In the genomic region with DNA sequence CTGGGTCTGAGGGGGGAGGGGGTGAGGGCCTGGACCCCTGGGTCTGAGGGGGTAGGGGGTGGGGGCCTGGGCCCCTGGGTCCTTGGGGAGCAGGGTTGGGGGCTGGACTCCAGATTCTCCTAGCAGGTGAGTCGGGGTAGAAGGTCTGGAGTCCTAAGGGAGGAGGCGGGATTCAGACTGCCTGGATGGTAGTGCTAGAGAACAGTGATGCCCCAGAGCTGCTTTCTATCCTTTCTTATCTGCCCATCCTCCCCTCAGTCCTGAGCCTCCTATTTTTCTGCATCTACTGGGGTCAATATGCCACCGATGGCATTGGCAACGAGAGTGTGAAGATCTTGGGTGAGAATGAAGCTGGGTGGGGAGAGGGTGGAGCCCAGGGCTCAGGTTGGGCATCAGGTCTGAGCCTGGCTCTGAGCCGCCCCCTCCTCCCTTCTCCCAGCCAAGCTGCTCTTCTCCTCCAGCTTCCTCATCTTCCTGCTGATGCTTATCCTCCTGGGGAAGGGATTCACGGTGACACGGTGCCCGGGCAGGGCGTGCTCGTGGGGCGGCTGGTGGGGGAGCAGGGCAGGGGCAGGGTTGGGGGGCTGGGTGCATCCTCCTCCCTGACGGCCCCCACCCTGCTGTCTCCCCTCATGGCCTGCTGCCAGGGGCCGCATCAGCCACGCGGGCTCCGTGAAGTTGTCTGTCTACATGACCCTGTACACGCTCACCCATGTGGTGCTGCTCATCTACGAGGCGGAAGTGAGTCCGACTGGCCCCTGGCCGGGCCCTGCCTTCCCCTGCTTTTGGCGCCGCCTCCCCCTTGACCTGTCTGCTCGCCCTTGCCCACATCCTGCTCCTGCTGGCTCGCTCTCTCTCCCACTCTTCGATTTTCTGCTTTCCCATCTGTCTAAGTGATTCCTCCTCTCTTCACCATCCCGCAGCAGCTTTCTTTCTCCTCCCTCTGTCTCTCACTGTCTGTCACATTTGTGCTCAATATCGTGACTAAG, we compare ENCODE assay signal across 1 cellular context.
TF ChIP-seq lines count a peak whose summit lies in the region.

No MANE protein-coding gene starts in this region.

TF ChIP-seq in IMR-90, 13 proteins besides CTCF, POLR2A, EP300 and RAD21 (continued from another document):
- TF ChIP-seq BHLHE40 (IDR thresholded peaks at IDR 0.05; ENCODE audit: low read depth, low read length) (no peak), SMC3 (IDR thresholded peaks at IDR 0.05; ENCODE audit: low read depth, low read length) (no peak), ELK1 (IDR thresholded peaks at IDR 0.05; ENCODE audit: borderline replicate concordance, low read depth, low read length) (no peak), MAFK (IDR thresholded peaks at IDR 0.05; ENCODE audit: low read depth, low read length) (no peak)
